12 cellular contexts compared by ENCODE assay signal in the genomic region with DNA sequence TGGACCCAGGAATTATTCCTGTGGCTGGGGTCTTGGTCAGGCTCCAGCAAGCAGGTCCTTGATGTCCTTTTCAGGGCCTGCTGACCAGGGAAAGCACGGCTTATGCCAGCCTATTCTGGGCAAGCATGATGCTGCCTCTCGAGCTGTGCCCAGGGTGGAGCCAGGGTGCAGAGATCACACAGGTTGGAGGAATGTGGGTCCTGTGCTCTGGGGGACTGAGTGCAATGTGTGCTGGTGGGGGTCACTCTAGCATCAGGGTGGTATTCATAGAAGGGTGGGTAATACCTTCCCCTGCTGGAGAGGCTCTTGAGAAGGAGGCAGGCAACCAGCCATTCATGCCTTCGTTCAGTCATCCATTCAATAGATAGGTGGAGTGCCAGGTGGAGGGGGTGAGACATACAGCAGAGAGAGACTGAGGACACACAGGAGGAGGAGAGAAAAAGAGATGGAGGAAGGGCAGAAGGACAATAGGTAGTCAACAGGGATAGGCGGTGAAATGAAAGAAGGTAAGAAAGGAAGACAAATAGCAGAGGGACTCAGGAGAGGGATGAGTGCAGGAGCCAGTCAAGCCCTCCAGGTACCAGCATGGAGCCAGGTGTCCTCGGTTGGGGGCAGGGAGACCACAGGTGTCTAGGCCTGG. TPM values are rescaled to one million over a fixed set of nuclear protein-coding genes. Genes with fewer than 3 reads are reported as not detected.
A peak's percentile ranks its signal among the peaks of the same experiment; 100 is the strongest.
DNase-seq lines count a peak whose midpoint lies in the region; ATAC-seq and TF ChIP-seq lines count a peak whose summit lies in the region.
"Had no signal": no experiment of that assay in that cellular context is flagged by ENCODE, and none has a peak within 500 bp of the region (broad histone marks: within the 10 kb centered on the region; RNA-seq: fewer than 3 reads in every experiment).

No MANE protein-coding gene starts in this region.

- no peak for TF ChIP-seq CTCF in VCaP (conservative IDR thresholded peaks at IDR 0.05)
- TF ChIP-seq CTCF in glutamatergic neuron (IDR thresholded peaks at IDR 0.05; ENCODE audit: partially characterized antibody, unreplicated experiment): no peak

- peak overlapping the region; percentile 0 to 23 for H3K4me3 Mint-ChIP-seq in activated T-cell treated with anti-CD3 and anti-CD28 coated beads, Interleukin-2, amount 50 U/mL, for 72 hours
- peak overlapping the region; percentile 77 for H3K4me3 Mint-ChIP-seq in glutamatergic neuron (ENCODE audit: unreplicated experiment)
- peak overlapping the region; percentile 46 for H3K4me3 Mint-ChIP-seq in stimulated activated memory B cell treated with anti-CD40 and anti-IgM and Interleukin-4, amounts not matched to agents 10 μg/mL and 1 μg/mL and 100 μg/mL, for 72 hours

- no peaks in the 10 kb centered on the region for H3K27me3 Mint-ChIP-seq in activated T-cell treated with anti-CD3 and anti-CD28 coated beads, Interleukin-2, amount 50 U/mL, for 72 hours (ENCODE audit: low read depth)
- peaks cover 6% of the 10 kb centered on the region for H3K27me3 Mint-ChIP-seq in glutamatergic neuron (ENCODE audit: unreplicated experiment)
- H3K27me3 Mint-ChIP-seq in stimulated activated memory B cell treated with anti-CD40 and anti-IgM and Interleukin-4, amounts not matched to agents 10 μg/mL and 1 μg/mL and 100 μg/mL, for 72 hours: no peaks in the 10 kb centered on the region

- peaks cover 0 to 2% of the 10 kb centered on the region in 2 donors for H3K36me3 Mint-ChIP-seq in activated T-cell treated with anti-CD3 and anti-CD28 coated beads, Interleukin-2, amount 50 U/mL, for 72 hours (ENCODE audit: insufficient read depth in 2 of 2)
- no peaks in the 10 kb centered on the region for H3K36me3 Mint-ChIP-seq in glutamatergic neuron (ENCODE audit: unreplicated experiment)
- H3K36me3 Mint-ChIP-seq in stimulated activated memory B cell treated with anti-CD40 and anti-IgM and Interleukin-4, amounts not matched to agents 10 μg/mL and 1 μg/mL and 100 μg/mL, for 72 hours: no peaks in the 10 kb centered on the region

- no peak overlapping the region for H3K27ac Mint-ChIP-seq in activated T-cell treated with anti-CD3 and anti-CD28 coated beads, Interleukin-2, amount 50 U/mL, for 72 hours
- peak overlapping the region; percentile 10 for H3K27ac Mint-ChIP-seq in glutamatergic neuron (ENCODE audit: unreplicated experiment)
- peak overlapping the region; percentile 42 for H3K27ac Mint-ChIP-seq in stimulated activated memory B cell treated with anti-CD40 and anti-IgM and Interleukin-4, amounts not matched to agents 10 μg/mL and 1 μg/mL and 100 μg/mL, for 72 hours

- DNase-seq in activated T-cell treated with anti-CD3 and anti-CD28 coated beads, Interleukin-2, amount 50 U/mL, for 72 hours: no peak
- DNase-seq in activated T-cell treated with anti-CD3 and anti-CD28 coated beads, Interleukin-2, amount 50 U/mL, for 48 hours: no peak
- DNase-seq in glutamatergic neuron: no peak
- DNase-seq in stimulated activated CD8-positive, alpha-beta memory T cell treated with anti-CD3 and anti-CD28 coated beads, Interleukin-4, amount 100 ng/mL, for 48 hours: no peak
- no peak for DNase-seq in COR-L47 (lab: John Stamatoyannopoulos, UW)
- DNase-seq: NCI-H1417 treated with DMSO at 0.1 percent for 48 hours; PC-3; stimulated activated CD4-positive, alpha-beta T cell treated with anti-CD3 and anti-CD28 coated beads, Interleukin-4, amount 100 ng/mL, for 24 hours; tibial artery had no signal

- no peak for ATAC-seq in activated T-cell treated with anti-CD3 and anti-CD28 coated beads, Interleukin-2, amount 50 U/mL, for 72 hours (replicated peaks in 1 of 2)
- ATAC-seq in stimulated activated memory B cell treated with anti-CD40 and anti-IgM and Interleukin-4, amounts not matched to agents 10 μg/mL and 1 μg/mL and 100 μg/mL, for 72 hours: no peak
- ATAC-seq in GM21786 (IDR thresholded peaks at IDR 0.05; ENCODE audit: unreplicated experiment): no peak
- ATAC-seq: PC-3 had no signal

- H3K4me1 Mint-ChIP-seq in activated T-cell treated with anti-CD3 and anti-CD28 coated beads, Interleukin-2, amount 50 U/mL, for 72 hours (ENCODE audit: low read depth): peaks cover 33% of the 10 kb centered on the region
- peaks cover 47% of the 10 kb centered on the region for H3K4me1 Mint-ChIP-seq in glutamatergic neuron (ENCODE audit: low read depth, unreplicated experiment)
- peaks cover 59% of the 10 kb centered on the region for H3K4me1 Mint-ChIP-seq in stimulated activated memory B cell treated with anti-CD40 and anti-IgM and Interleukin-4, amounts not matched to agents 10 μg/mL and 1 μg/mL and 100 μg/mL, for 72 hours

- H3K27ac ChIP-seq in VCaP: peak overlapping the region; percentile 95

- H3K9me3 Mint-ChIP-seq in activated T-cell treated with anti-CD3 and anti-CD28 coated beads, Interleukin-2, amount 50 U/mL, for 72 hours: no peaks in the 10 kb centered on the region
- peaks cover 10% of the 10 kb centered on the region for H3K9me3 Mint-ChIP-seq in glutamatergic neuron (ENCODE audit: unreplicated experiment)
- no peaks in the 10 kb centered on the region for H3K9me3 Mint-ChIP-seq in stimulated activated memory B cell treated with anti-CD40 and anti-IgM and Interleukin-4, amounts not matched to agents 10 μg/mL and 1 μg/mL and 100 μg/mL, for 72 hours

RNA-seq across cellular contexts. Expression of gene ZNF385A, which starts 5.1 kb away (rescaled TPM):
- total RNA-seq in activated T-cell treated with anti-CD3 and anti-CD28 coated beads, Interleukin-2, amount 50 U/mL, for 72 hours: 1 to 10 TPM; 1.3 to 2.8 TPM
- 26.6 TPM for total RNA-seq in glutamatergic neuron (ENCODE audit: unreplicated experiment)

RNA-seq across cellular contexts. Expression of gene GPR84, which starts 25.4 kb away (rescaled TPM):
- 10 to 100 TPM in 1 of 2 donors, 1 to 10 TPM in 1; 3.8 to 16.0 TPM for total RNA-seq in activated T-cell treated with anti-CD3 and anti-CD28 coated beads, Interleukin-2, amount 50 U/mL, for 72 hours
- total RNA-seq in glutamatergic neuron (ENCODE audit: unreplicated experiment): not detected
- total RNA-seq: PC-3 had no signal

RNA-seq across cellular contexts. Expression of gene ITGA5, which starts 29.4 kb away (rescaled TPM):
- total RNA-seq in activated T-cell treated with anti-CD3 and anti-CD28 coated beads, Interleukin-2, amount 50 U/mL, for 72 hours: 10 to 100 TPM; 20.6 to 27.4 TPM
- 1.8 TPM for total RNA-seq in glutamatergic neuron (ENCODE audit: unreplicated experiment)

Comparison
In these comparisons a context has a peak if more than half of its experiments do, and no peak if none do; other contexts are left out.
1. H3K4me3 Mint-ChIP-seq: peak in every context shown above with its lines; median percentile 77 in glutamatergic neuron; 46 in stimulated activated memory B cell treated with anti-CD40 and anti-IgM and Interleukin-4, amounts not matched to agents 10 μg/mL and 1 μg/mL and 100 μg/mL, for 72 hours; 12 in activated T-cell treated with anti-CD3 and anti-CD28 coated beads, Interleukin-2, amount 50 U/mL, for 72 hours.